8 cellular contexts compared by ENCODE assay signal in the genomic region with DNA sequence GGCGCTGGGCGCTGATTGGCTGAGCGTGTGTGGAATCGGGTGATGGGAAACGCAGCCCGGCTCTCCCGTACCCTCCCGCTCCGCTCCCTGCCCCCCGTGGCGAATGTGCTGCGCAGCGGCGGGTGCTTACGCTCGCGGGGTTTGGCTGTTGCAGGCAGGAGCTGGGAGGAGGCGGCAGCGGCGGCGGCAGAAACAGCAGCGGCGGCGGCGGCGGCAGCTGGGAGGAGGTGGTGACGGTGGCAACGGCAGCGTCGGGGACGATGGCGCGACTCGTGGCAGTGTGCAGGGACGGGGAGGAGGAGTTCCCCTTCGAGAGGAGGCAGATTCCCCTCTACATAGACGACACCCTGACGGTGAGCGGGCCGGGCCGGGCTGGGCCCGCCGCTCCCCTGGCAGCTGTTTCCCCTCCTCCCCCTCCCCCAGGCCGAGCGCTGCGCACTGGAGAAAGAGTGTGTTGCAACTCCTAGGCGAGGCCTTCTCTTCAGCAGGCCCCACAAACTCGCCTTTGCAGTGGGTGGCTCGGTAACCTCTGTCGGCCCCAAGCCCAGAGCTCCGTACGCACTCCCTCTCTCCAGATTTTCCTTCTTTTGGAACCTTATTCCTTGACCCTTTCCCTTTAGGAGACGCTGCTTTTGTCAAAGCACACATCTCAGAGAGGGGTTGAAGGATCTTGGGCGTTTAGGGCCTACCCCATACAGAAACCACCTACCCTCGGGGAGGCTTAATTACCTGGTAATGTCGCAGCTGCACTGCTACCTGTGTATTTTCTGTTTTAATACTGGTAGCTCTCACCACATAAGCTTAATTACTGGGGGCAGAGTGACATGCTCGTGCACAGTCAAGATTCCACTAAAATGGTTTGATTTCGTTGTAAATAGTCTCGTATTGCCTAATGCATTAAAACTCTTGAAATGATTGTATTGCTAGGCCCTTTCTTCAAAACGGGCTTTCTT. TPM values are rescaled to one million over a fixed set of nuclear protein-coding genes. Genes with fewer than 3 reads are reported as not detected.
DNase-seq lines count a peak whose midpoint lies in the region; ATAC-seq lines count a peak whose summit lies in the region.

No MANE protein-coding gene starts in this region.

- H3K36me3 ChIP-seq in CD4-positive, alpha-beta memory T cell (ENCODE audit: insufficient read depth, low read length): no peaks in the 10 kb centered on the region
- H3K36me3 ChIP-seq in ectodermal cell (ENCODE audit: control insufficient read depth, insufficient read depth, low read length): no peaks in the 10 kb centered on the region

- H3K9me3 Mint-ChIP-seq in CD4-positive, alpha-beta memory T cell: no peaks in the 10 kb centered on the region

- DNase-seq in CD4-positive, alpha-beta memory T cell: peak; percentile 97 to 99 (median 98)
- DNase-seq in HK-2 (ENCODE audit: unreplicated experiment): peak; percentile 97
- peak; percentile 86 for DNase-seq in NCI-H82 treated with DMSO at 0.1 percent for 48 hours (lab: John Stamatoyannopoulos, UW; ENCODE audit: unreplicated experiment)
- peak; percentile 89 to 90 for DNase-seq in activated CD8-positive, alpha-beta memory T cell treated with anti-CD3 and anti-CD28 coated beads for 1 hour (ENCODE audit: extremely low read depth in 1 of 2, low read depth in 1 of 2)
- peak; percentile 96 for DNase-seq in medulla oblongata (ENCODE audit: extremely low spot score)
- DNase-seq in stimulated activated CD4-positive, alpha-beta T cell treated with anti-CD3 and anti-CD28 coated beads, TNF-alpha, amount 100 ng/mL, for 4 hours (ENCODE audit: low read depth in 3 of 3): peak; percentile 90 to 95 (median 92)

- H3K27ac ChIP-seq in CD4-positive, alpha-beta memory T cell (ENCODE audit: low read depth, low read length): peak overlapping the region; percentile 82
- H3K27ac ChIP-seq in ectodermal cell (ENCODE audit: insufficient read depth, low read depth, low read length, poor library complexity, severe bottlenecking): peak overlapping the region; percentile 91

- peaks cover 5 to 34% of the 10 kb centered on the region in 2 donors for H3K36me3 Mint-ChIP-seq in CD4-positive, alpha-beta memory T cell

- no peaks in the 10 kb centered on the region for H3K27me3 ChIP-seq in CD4-positive, alpha-beta memory T cell (ENCODE audit: insufficient read depth, low read length)
- no peaks in the 10 kb centered on the region for H3K27me3 ChIP-seq in ectodermal cell (ENCODE audit: control insufficient read depth, insufficient read depth, low read length, poor library complexity, severe bottlenecking)

- H3K4me3 Mint-ChIP-seq in CD4-positive, alpha-beta memory T cell: peak overlapping the region; percentile 88 to 97 (median 92)

- 1 to 2% methylated on average over 60 of the region's 60 CpGs for WGBS in ectodermal cell, 2 experiments

- H3K4me1 ChIP-seq in CD4-positive, alpha-beta memory T cell (ENCODE audit: insufficient read depth, low read length): peaks cover 59% of the 10 kb centered on the region
- H3K4me1 ChIP-seq in ectodermal cell (ENCODE audit: control insufficient read depth, insufficient read depth, low read length): peaks cover 18% of the 10 kb centered on the region

- H3K27ac Mint-ChIP-seq in CD4-positive, alpha-beta memory T cell: peak overlapping the region; percentile 92 to 98 (median 96)

- H3K4me3 ChIP-seq in CD4-positive, alpha-beta memory T cell (ENCODE audit: low read length in 2 of 2): peak overlapping the region; percentile 89 to 90
- peak overlapping the region; percentile 88 for H3K4me3 ChIP-seq in ectodermal cell (ENCODE audit: insufficient read depth, low read depth, low read length)

- no peaks in the 10 kb centered on the region for H3K9me3 ChIP-seq in CD4-positive, alpha-beta memory T cell (ENCODE audit: control insufficient read depth in 1 of 2, low read length in 2 of 2)
- no peaks in the 10 kb centered on the region for H3K9me3 ChIP-seq in ectodermal cell (ENCODE audit: control insufficient read depth, low read length)

- peak; percentile 75 for ATAC-seq in GM19455 (IDR thresholded peaks at IDR 0.05; ENCODE audit: unreplicated experiment)

- peaks cover 25 to 64% (median 40%) of the 10 kb centered on the region in 4 donors for H3K4me1 Mint-ChIP-seq in CD4-positive, alpha-beta memory T cell

- CTCF ChIA-PET in CD4-positive, alpha-beta memory T cell (lab: Charles Lee; ENCODE audit: partially characterized antibody): interaction anchor here (0.6 to 5.2 kb wide), 5 partner anchors 11 to 56 kb away, joined by 3 to 24 read pairs (median 4); a partner anchor contains a TSS

- intact Hi-C loops in CD4-positive, alpha-beta memory T cell (cut with micrococcal nuclease): loop anchor here (1.0 to 10.0 kb wide), 3 partner anchors 46 to 1059 kb away; a partner anchor contains a TSS

- POLR2A ChIA-PET in CD4-positive, alpha-beta memory T cell (lab: Charles Lee; ENCODE audit: partially characterized antibody): interaction anchor here (0.7 to 6.0 kb wide), 20 partner anchors 8 to 1064 kb away, joined by 3 to 151 read pairs (median 5); a partner anchor contains a TSS

- no peaks in the 10 kb centered on the region for H3K27me3 Mint-ChIP-seq in CD4-positive, alpha-beta memory T cell

RNA-seq across cellular contexts. Expression of a gene that starts 1.0 kb away (rescaled TPM):
- 100 to 1,000 TPM; 140 to 143 TPM for total RNA-seq in CD4-positive, alpha-beta memory T cell
- 10 to 100 TPM; 45.5 to 85.3 TPM for polyA plus RNA-seq in CD4-positive, alpha-beta memory T cell
- polyA plus RNA-seq in ectodermal cell (2013, experiment 1 of 4): 62.0 TPM
- polyA plus RNA-seq in ectodermal cell (2013, experiment 2 of 4): 65.5 TPM
- 50.3 TPM for polyA plus RNA-seq in ectodermal cell (2013, experiment 3 of 4)
- polyA plus RNA-seq in ectodermal cell (2013, experiment 4 of 4): 60.0 TPM

RNA-seq across cellular contexts. Expression of a gene that starts 11.0 kb away (rescaled TPM):
- total RNA-seq in CD4-positive, alpha-beta memory T cell: 1 to 10 TPM; 4.7 to 5.1 TPM
- 10 to 100 TPM in 1 of 2 donors, 1 to 10 TPM in 1; 5.3 to 14.2 TPM for polyA plus RNA-seq in CD4-positive, alpha-beta memory T cell
- polyA plus RNA-seq in ectodermal cell (2013, experiment 1 of 4): 18.9 TPM
- 19.1 TPM for polyA plus RNA-seq in ectodermal cell (2013, experiment 2 of 4)
- polyA plus RNA-seq in ectodermal cell (2013, experiment 3 of 4): 12.1 TPM
- polyA plus RNA-seq in ectodermal cell (2013, experiment 4 of 4): 12.2 TPM

RNA-seq across cellular contexts. Expression of a gene that starts 11.1 kb away (rescaled TPM):
- total RNA-seq in CD4-positive, alpha-beta memory T cell: 10 to 100 TPM; 79.2 to 85.8 TPM
- polyA plus RNA-seq in CD4-positive, alpha-beta memory T cell: 1 to 10 TPM; 4.7 to 7.4 TPM
- polyA plus RNA-seq in ectodermal cell (2013, experiment 1 of 4): 97.1 TPM
- polyA plus RNA-seq in ectodermal cell (2013, experiment 2 of 4): 90.2 TPM
- 61.9 TPM for polyA plus RNA-seq in ectodermal cell (2013, experiment 3 of 4)
- 70.7 TPM for polyA plus RNA-seq in ectodermal cell (2013, experiment 4 of 4)

RNA-seq across cellular contexts. Expression of a gene that starts 45.9 kb away (rescaled TPM):
- total RNA-seq in CD4-positive, alpha-beta memory T cell: 1 to 10 TPM; 7.2 to 7.8 TPM
- 1 to 10 TPM; 3.6 to 4.0 TPM for polyA plus RNA-seq in CD4-positive, alpha-beta memory T cell
- 32.5 TPM for polyA plus RNA-seq in ectodermal cell (2013, experiment 1 of 4)
- polyA plus RNA-seq in ectodermal cell (2013, experiment 2 of 4): 27.0 TPM
- polyA plus RNA-seq in ectodermal cell (2013, experiment 3 of 4): 24.3 TPM
- 26.6 TPM for polyA plus RNA-seq in ectodermal cell (2013, experiment 4 of 4)

RNA-seq across cellular contexts. Expression of a gene that starts 55.6 kb away (rescaled TPM):
- total RNA-seq in CD4-positive, alpha-beta memory T cell: 10 to 100 TPM; 11.8 to 13.3 TPM
- polyA plus RNA-seq in CD4-positive, alpha-beta memory T cell: 1 to 10 TPM; 1.7 to 4.4 TPM
- 2.4 TPM for polyA plus RNA-seq in ectodermal cell (2013, experiment 1 of 4)
- 2.3 TPM for polyA plus RNA-seq in ectodermal cell (2013, experiment 2 of 4)
- polyA plus RNA-seq in ectodermal cell (2013, experiment 3 of 4): 2.4 TPM
- 2.1 TPM for polyA plus RNA-seq in ectodermal cell (2013, experiment 4 of 4)

Comparison
In these comparisons a context has a peak if more than half of its experiments do, and no peak if none do; other contexts are left out.
1. Peak in every context shown above with its lines: DNase-seq, ATAC-seq, H3K4me3 ChIP-seq and H3K27ac ChIP-seq.